ENCODE assay signal across 8 cellular contexts in the genomic region with DNA sequence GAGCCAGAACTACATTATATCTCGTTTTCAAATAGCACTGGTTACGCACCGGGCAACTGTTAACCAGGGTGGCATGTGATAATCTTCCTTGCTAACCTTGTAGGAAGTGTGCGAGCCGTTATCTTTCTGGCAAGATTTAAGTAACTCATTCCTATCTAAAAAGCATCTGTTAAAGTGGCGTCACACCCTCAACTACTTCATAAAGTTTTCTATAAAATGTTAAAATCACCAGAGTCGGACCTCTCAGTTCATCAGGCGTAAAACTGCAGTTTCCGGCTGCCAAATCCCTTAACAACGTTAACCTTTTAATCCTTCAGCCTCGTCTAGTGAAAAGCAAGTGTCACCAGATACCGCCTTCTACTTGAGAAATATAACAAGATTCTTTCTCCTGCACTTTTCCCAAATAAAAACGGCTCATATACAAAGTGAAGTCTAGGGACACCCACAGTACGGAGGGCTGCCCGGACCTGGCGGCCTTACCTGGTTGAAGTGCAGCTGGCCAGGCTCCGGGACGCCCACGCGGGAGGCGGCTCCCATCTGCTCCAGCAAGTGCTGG. TPM values are rescaled to one million over a fixed set of nuclear protein-coding genes. Genes with fewer than 3 reads are reported as not detected.
DNase-seq lines count a peak whose midpoint lies in the region; ATAC-seq and TF ChIP-seq lines count a peak whose summit lies in the region.

No MANE protein-coding gene starts in this region.

- peak overlapping the region; percentile 97 for H3K27ac Mint-ChIP-seq in T-helper 2 cell treated with Interferon-gamma antibody and Interleukin-4, amounts not matched to agents 5 μg/mL and 100 μg/mL, for 36 hours
- peak overlapping the region; percentile 91 to 92 for H3K27ac Mint-ChIP-seq in effector memory CD8-positive, alpha-beta T cell
- no peak overlapping the region for H3K27ac Mint-ChIP-seq in nephron progenitor cell

- TF ChIP-seq CTCF in AG04450 (IDR thresholded peaks at IDR 0.05; ENCODE audit: low read depth, low read length) (no peak), nephron progenitor cell (IDR thresholded peaks at IDR 0.05) (no peak), GM10248 (IDR thresholded peaks at IDR 0.05; ENCODE audit: control extremely low read depth, extremely low read depth, low read depth, missing control alignments) (no peak)

- H3K36me3 Mint-ChIP-seq in T-helper 2 cell treated with Interferon-gamma antibody and Interleukin-4, amounts not matched to agents 5 μg/mL and 100 μg/mL, for 36 hours (ENCODE audit: low read depth), result peaks cover 21% of the 10 kb centered on the region
- H3K36me3 Mint-ChIP-seq in effector memory CD8-positive, alpha-beta T cell (ENCODE audit: insufficient read depth), result peaks cover 12% of the 10 kb centered on the region
- peaks cover 6% of the 10 kb centered on the region for H3K36me3 Mint-ChIP-seq in nephron progenitor cell (ENCODE audit: low read depth)

- H3K4me3 Mint-ChIP-seq in T-helper 2 cell treated with Interferon-gamma antibody and Interleukin-4, amounts not matched to agents 5 μg/mL and 100 μg/mL, for 36 hours, result peak overlapping the region; percentile 84
- H3K4me3 Mint-ChIP-seq in effector memory CD8-positive, alpha-beta T cell, result peak overlapping the region; percentile 82 to 90
- peak overlapping the region; percentile 91 for H3K4me3 Mint-ChIP-seq in nephron progenitor cell

- no peaks in the 10 kb centered on the region for H3K27me3 Mint-ChIP-seq in T-helper 2 cell treated with Interferon-gamma antibody and Interleukin-4, amounts not matched to agents 5 μg/mL and 100 μg/mL, for 36 hours (ENCODE audit: low read depth)
- H3K27me3 Mint-ChIP-seq in effector memory CD8-positive, alpha-beta T cell, result no peaks in the 10 kb centered on the region
- peaks cover 4% of the 10 kb centered on the region for H3K27me3 Mint-ChIP-seq in nephron progenitor cell (ENCODE audit: low read depth, poor library complexity)

- peaks cover 32% of the 10 kb centered on the region for H3K27me3 ChIP-seq in AG04450 (ENCODE audit: control insufficient read depth, insufficient read depth, low read length)

- ATAC-seq in GM19324 (IDR thresholded peaks at IDR 0.05; ENCODE audit: low FRiP score, unreplicated experiment) (peak; percentile 45), HG03442 (IDR thresholded peaks at IDR 0.05; ENCODE audit: unreplicated experiment) (peak; percentile 35)
- ATAC-seq in effector memory CD8-positive, alpha-beta T cell (replicated peaks), result no peak

- CTCF ChIA-PET in AG04450 (lab: Charles Lee), result interaction anchor here (1.0 kb wide), 1 partner anchor 752 kb away, joined by 3 read pairs; no protein-coding TSS in a partner anchor
- CTCF ChIA-PET in GM10248 (lab: Yijun Ruan, JAX), result interaction anchor here (1.0 to 2.0 kb wide), 10 partner anchors 9 to 156 kb away, joined by 3 to 8 read pairs (median 4); no protein-coding TSS in a partner anchor

- H3K4me1 Mint-ChIP-seq in T-helper 2 cell treated with Interferon-gamma antibody and Interleukin-4, amounts not matched to agents 5 μg/mL and 100 μg/mL, for 36 hours (ENCODE audit: low read depth), result peaks cover 43% of the 10 kb centered on the region
- H3K4me1 Mint-ChIP-seq in effector memory CD8-positive, alpha-beta T cell (ENCODE audit: low read depth in 2 of 2), result peaks cover 27 to 40% of the 10 kb centered on the region in 2 donors
- peaks cover 52% of the 10 kb centered on the region for H3K4me1 Mint-ChIP-seq in nephron progenitor cell

- H3K9me3 Mint-ChIP-seq in T-helper 2 cell treated with Interferon-gamma antibody and Interleukin-4, amounts not matched to agents 5 μg/mL and 100 μg/mL, for 36 hours, result no peaks in the 10 kb centered on the region
- no peaks in the 10 kb centered on the region for H3K9me3 Mint-ChIP-seq in effector memory CD8-positive, alpha-beta T cell
- H3K9me3 Mint-ChIP-seq in nephron progenitor cell, result no peaks in the 10 kb centered on the region

- no peak overlapping the region for H3K27ac ChIP-seq in AG04450 (ENCODE audit: low read depth, low read length)

- POLR2A ChIA-PET in AG04450 (lab: Yijun Ruan, JAX) (no interaction called here), GM10248 (lab: Yijun Ruan, JAX) (interaction anchor here (1.3 kb wide), 1 partner anchor 14 kb away, joined by 4 read pairs; no protein-coding TSS in a partner anchor)

- H3K9me3 ChIP-seq in AG04450 (ENCODE audit: control insufficient read depth, insufficient read depth, low read length), result no peaks in the 10 kb centered on the region; the same call in 1 of the 2 replicates

- DNase-seq in AG04450 (ENCODE audit: low read depth, low spot score) (no peak), nephron progenitor cell (no peak), GM10248 (ENCODE audit: extremely low spot score) (no peak)
- no peak for DNase-seq in T-helper 2 cell treated with Interferon-gamma antibody and Interleukin-4, amounts not matched to agents 5 μg/mL and 100 μg/mL, for 36 hours (ENCODE audit: low spot score)
- DNase-seq in effector memory CD8-positive, alpha-beta T cell, result peak in 2 of 3 experiments; percentile 3 to 6
- DNase-seq in activated effector memory CD4-positive, alpha-beta T cell treated with Interleukin-2 at 50 U/mL for 16 hours, result no peak

- peak overlapping the region; percentile 62 for H3K4me3 ChIP-seq in AG04450 (ENCODE audit: low read depth, low read length)

RNA-seq across cellular contexts. Expression of a gene that starts 1.2 kb away (rescaled TPM):
- 0.05 and 0.11 TPM in 2 replicates for polyA plus RNA-seq in AG04450 (2011; rRNA removed)
- polyA minus RNA-seq in AG04450 (2011; rRNA and poly(A)+ RNA removed), result 0.05 and 0.17 TPM in 2 replicates

Comparison
In these comparisons a context has a peak if more than half of its experiments do, and no peak if none do; other contexts are left out.
1. DNase-seq: peak in effector memory CD8-positive, alpha-beta T cell (2 of 3); none in AG04450 (single experiment), T-helper 2 cell treated with Interferon-gamma antibody and Interleukin-4, amounts not matched to agents 5 μg/mL and 100 μg/mL, for 36 hours (single experiment), nephron progenitor cell (single experiment), GM10248 (single experiment) and activated effector memory CD4-positive, alpha-beta T cell treated with Interleukin-2 at 50 U/mL for 16 hours (single experiment).
2. Peak in every context shown above with its lines, with median percentiles within 50 percentile points of each other: H3K4me3 Mint-ChIP-seq.